In genomic region chr11:62401781-62402180, GRCh38 we compare ENCODE assay signal across 1 cellular context.
TF ChIP-seq lines count a peak whose summit lies in the region.

No MANE protein-coding gene starts in this region.

TF ChIP-seq in H1, 55 proteins besides CTCF, POLR2A, EP300 and RAD21:
- TF ChIP-seq NANOG (IDR thresholded peaks at IDR 0.05; ENCODE audit: insufficient read depth, low read depth, low read length, poor library complexity, severe bottlenecking), result no peak
- no peak for TF ChIP-seq CEBPB (IDR thresholded peaks at IDR 0.05; ENCODE audit: low read depth, low read length)
- no peak for TF ChIP-seq TBP (IDR thresholded peaks at IDR 0.05; ENCODE audit: low read depth, low read length)
- TF ChIP-seq CHD1 (IDR thresholded peaks at IDR 0.05; ENCODE audit: low read depth, low read length), result no peak
- TF ChIP-seq NRF1 (IDR thresholded peaks at IDR 0.05; ENCODE audit: low read depth, low read length), result no peak
- TF ChIP-seq, protein P1, sequence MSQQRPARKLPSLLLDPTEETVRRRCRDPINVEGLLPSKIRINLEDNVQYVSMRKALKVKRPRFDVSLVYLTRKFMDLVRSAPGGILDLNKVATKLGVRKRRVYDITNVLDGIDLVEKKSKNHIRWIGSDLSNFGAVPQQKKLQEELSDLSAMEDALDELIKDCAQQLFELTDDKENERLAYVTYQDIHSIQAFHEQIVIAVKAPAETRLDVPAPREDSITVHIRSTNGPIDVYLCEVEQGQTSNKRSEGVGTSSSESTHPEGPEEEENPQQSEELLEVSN (IDR thresholded peaks at IDR 0.05), result no peak
- TF ChIP-seq ZNF274 (IDR thresholded peaks at IDR 0.05; ENCODE audit: borderline replicate concordance, extremely low read depth, low read length), result no peak
- TF ChIP-seq RNF2 (IDR thresholded peaks at IDR 0.05; ENCODE audit: borderline replicate concordance, low read depth, low read length, missing control alignments, poor library complexity, severe bottlenecking), result no peak
- TF ChIP-seq JUND (IDR thresholded peaks at IDR 0.05; ENCODE audit: low read length), result no peak
- TF ChIP-seq YY1 (IDR thresholded peaks at IDR 0.05; ENCODE audit: low read depth, low read length), result no peak
- no peak for TF ChIP-seq GTF2F1 (IDR thresholded peaks at IDR 0.05; ENCODE audit: borderline replicate concordance, low read depth, low read length)
- TF ChIP-seq JUN (IDR thresholded peaks at IDR 0.05; ENCODE audit: low read depth, low read length), result no peak
- TF ChIP-seq ASH2L (IDR thresholded peaks at IDR 0.05; ENCODE audit: low read length), result no peak
- no peak for TF ChIP-seq SRF (IDR thresholded peaks at IDR 0.05; ENCODE audit: low read depth, low read length)
- TF ChIP-seq CBX5 (IDR thresholded peaks at IDR 0.05; ENCODE audit: low read depth, low read length), result no peak
- no peak for TF ChIP-seq BACH1 (IDR thresholded peaks at IDR 0.05; ENCODE audit: low read length)
- TF ChIP-seq KDM5A (IDR thresholded peaks at IDR 0.05; ENCODE audit: low read length), result no peak
- TF ChIP-seq RFX5 (IDR thresholded peaks at IDR 0.05; ENCODE audit: borderline replicate concordance, low read depth, low read length), result no peak
- no peak for TF ChIP-seq TAF7 (optimal IDR thresholded peaks at IDR 0.05; ENCODE audit: borderline replicate concordance, low read depth, low read length)
- no peak for TF ChIP-seq SIN3A (conservative IDR thresholded peaks at IDR 0.05 in 1 of 2, IDR thresholded peaks at IDR 0.05 in 1 of 2; ENCODE audit: low read depth in 1 of 2, low read length in 2 of 2)
